ENCODE assay signal across 8 cellular contexts in the genomic region with DNA sequence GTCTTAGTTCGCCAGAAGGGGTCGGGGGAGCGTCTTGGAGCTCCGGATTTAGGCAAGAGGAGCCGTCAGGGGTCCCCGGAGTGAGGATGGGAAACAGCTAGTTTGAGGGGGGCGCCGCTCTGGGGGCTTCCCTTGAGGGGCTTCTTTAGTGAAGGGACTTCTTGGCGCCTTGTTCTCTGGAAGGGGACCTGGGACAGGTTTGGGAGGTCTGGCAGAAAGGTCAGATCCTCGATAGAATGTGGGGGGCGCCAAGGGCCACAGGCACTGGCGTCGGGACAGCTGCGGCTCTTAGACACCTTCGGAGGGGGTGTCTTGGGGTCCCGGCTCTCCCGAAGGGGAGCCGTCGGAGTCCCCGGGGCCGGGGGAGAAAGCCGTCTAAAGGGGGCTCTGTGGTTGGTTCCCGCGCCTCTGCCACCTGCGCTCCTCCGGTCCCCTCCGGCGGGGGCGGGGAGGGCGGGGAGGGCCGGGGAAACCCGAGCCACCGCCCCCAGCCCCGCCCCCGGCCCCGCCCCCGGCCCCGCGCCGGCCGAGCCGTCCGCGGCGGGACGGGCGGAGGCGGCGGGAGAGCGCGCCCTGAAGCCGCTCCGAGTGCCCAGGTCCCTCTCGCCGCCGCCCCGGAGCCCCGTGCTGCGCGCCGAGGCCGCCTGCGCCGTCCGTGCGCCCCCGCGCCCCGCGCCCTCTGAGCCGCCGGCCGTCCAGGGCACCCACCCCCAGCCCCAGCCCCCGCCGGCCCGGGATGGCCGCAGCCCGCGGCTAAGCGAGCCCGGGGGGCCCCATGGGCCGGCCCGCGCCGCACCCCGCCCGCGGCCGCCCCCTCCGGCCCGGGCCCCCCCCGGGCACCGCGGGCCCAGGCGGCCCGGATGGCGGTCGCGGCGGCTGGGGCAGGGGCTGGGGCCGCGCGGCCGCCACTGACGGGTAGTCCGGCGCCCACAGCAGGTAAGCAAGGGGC. TPM values are rescaled to one million over a fixed set of nuclear protein-coding genes. Genes with fewer than 3 reads are reported as not detected.
DNase-seq lines count a peak whose midpoint lies in the region; ATAC-seq, FAIRE-seq and TF ChIP-seq lines count a peak whose summit lies in the region.

A gene with protein sequence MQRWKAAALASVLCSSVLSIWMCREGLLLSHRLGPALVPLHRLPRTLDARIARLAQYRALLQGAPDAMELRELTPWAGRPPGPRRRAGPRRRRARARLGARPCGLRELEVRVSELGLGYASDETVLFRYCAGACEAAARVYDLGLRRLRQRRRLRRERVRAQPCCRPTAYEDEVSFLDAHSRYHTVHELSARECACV (plus strand): TSS at position 552 of the 949 bp plus-strand sequence. CDS start 19,099 bp downstream, outside the sequence.

- H3K4me2 ChIP-seq in KMS-11, result peak within 1 kb of the TSS; percentile 89

- peak; percentile 58 for DNase-seq in activated CD8-positive, alpha-beta T cell treated with anti-CD3 and anti-CD28 coated beads for 36 hours
- DNase-seq in esophagus muscularis mucosa (ENCODE audit: extremely low spot score) (no peak), pancreas (peak; percentile 49 to 88 (median 74)), substantia nigra (lab: John Stamatoyannopoulos, UW) (no peak)

- no peaks in the 10 kb centered on the region for H3K9me3 ChIP-seq in esophagus muscularis mucosa
- H3K9me3 ChIP-seq in pancreas, result no peaks in the 10 kb centered on the region

- H3K27ac Mint-ChIP-seq in activated CD8-positive, alpha-beta T cell treated with anti-CD3 and anti-CD28 coated beads for 36 hours, result peak within 1 kb of the TSS; percentile 76

- no peak for ATAC-seq in activated CD8-positive, alpha-beta T cell treated with anti-CD3 and anti-CD28 coated beads for 36 hours
- ATAC-seq in pancreas (peak; percentile 73 to 78 (median 76)), HG02885 (IDR thresholded peaks at IDR 0.05; ENCODE audit: poor library complexity, unreplicated experiment) (no peak), HG03045 (IDR thresholded peaks at IDR 0.05; ENCODE audit: unreplicated experiment) (no peak)

- intact Hi-C loops in activated CD8-positive, alpha-beta T cell treated with anti-CD3 and anti-CD28 coated beads for 36 hours (cut with micrococcal nuclease), result loop anchor here (10.0 kb wide), 1 partner anchor 100 kb away; the partner anchor contains the start of genes NDUFA11 and VMAC
- intact Hi-C loops in esophagus muscularis mucosa (cut with DNase I) (loop anchor here (1.0 to 10.0 kb wide), 2 partner anchors 88 to 220 kb away; no protein-coding TSS in a partner anchor), pancreas (cut with DNase I) (loop anchor here in 1 of 3 donors (5.0 kb wide), 1 partner anchor 88 kb away; no protein-coding TSS in a partner anchor)

- H4K20me1 ChIP-seq in KMS-11 (ENCODE audit: insufficient read depth), result no peaks in the 10 kb centered on the region

- H2AFZ ChIP-seq in KMS-11 (ENCODE audit: low read depth), result peak within 1 kb of the TSS; percentile 98

- H3K4me1 Mint-ChIP-seq in activated CD8-positive, alpha-beta T cell treated with anti-CD3 and anti-CD28 coated beads for 36 hours (ENCODE audit: low read depth), result peaks cover 22% of the 10 kb centered on the region

- H3K4me3 Mint-ChIP-seq in activated CD8-positive, alpha-beta T cell treated with anti-CD3 and anti-CD28 coated beads for 36 hours, result peak within 1 kb of the TSS; percentile 69

- no peak for FAIRE-seq in pancreas (lab: Jason Lieb, UNC)

- CTCF ChIA-PET in activated CD8-positive, alpha-beta T cell treated with anti-CD3 and anti-CD28 coated beads for 36 hours (lab: Charles Lee), result interaction anchor here (0.7 to 2.4 kb wide), 70 partner anchors 8 to 867 kb away, joined by 3 to 57 read pairs (median 4); partner anchors contain the start of genes CATSPERD, DUS3L, FUT5 and FUT6

- TF ChIP-seq CTCF in C4-2B (conservative IDR thresholded peaks at IDR 0.05), result no peak
- no peak for TF ChIP-seq CTCF in KMS-11 (conservative IDR thresholded peaks at IDR 0.05; ENCODE audit: low read depth, low read length)
- no peak for TF ChIP-seq CTCF in activated CD8-positive, alpha-beta T cell treated with anti-CD3 and anti-CD28 coated beads for 36 hours (IDR thresholded peaks at IDR 0.05)
- TF ChIP-seq CTCF in esophagus muscularis mucosa (IDR thresholded peaks at IDR 0.05), result no peak
- no peak for TF ChIP-seq CTCF in pancreas (IDR thresholded peaks at IDR 0.05)

- WGBS in esophagus muscularis mucosa, result 11% methylated on average over 12 of the region's 107 CpGs
- 1% methylated on average over 34 to 103 of the region's 107 CpGs for WGBS in pancreas, 2 donors

- peaks cover 3% of the 10 kb centered on the region; the same call in 1 of the 2 replicates for H3K27me3 ChIP-seq in KMS-11 (ENCODE audit: insufficient read depth, low read depth)
- peaks cover 0 to 52% (median 5%) of the 10 kb centered on the region in 4 donors for H3K27me3 ChIP-seq in esophagus muscularis mucosa
- no peaks in the 10 kb centered on the region for H3K27me3 ChIP-seq in pancreas

- H3K27me3 Mint-ChIP-seq in activated CD8-positive, alpha-beta T cell treated with anti-CD3 and anti-CD28 coated beads for 36 hours, result peaks cover 20% of the 10 kb centered on the region

- peak within 1 kb of the TSS; percentile 27; the same call in 1 of the 2 replicates for H3K9ac ChIP-seq in KMS-11

- H3K36me3 Mint-ChIP-seq in activated CD8-positive, alpha-beta T cell treated with anti-CD3 and anti-CD28 coated beads for 36 hours (ENCODE audit: low read depth), result no peaks in the 10 kb centered on the region

- peak within 1 kb of the TSS; percentile 23; the same call in 1 of the 2 replicates for H3K27ac ChIP-seq in C4-2B
- H3K27ac ChIP-seq in KMS-11, result no peak within 1 kb of the TSS
- peak within 1 kb of the TSS; percentile 89 to 92 (median 90) for H3K27ac ChIP-seq in esophagus muscularis mucosa (replicated peaks in 1 of 4)
- H3K27ac ChIP-seq in pancreas, result peak within 1 kb of the TSS; percentile 33 to 78 (median 69)
- H3K27ac ChIP-seq in substantia nigra (ENCODE audit: low read depth, low read length, poor library complexity, severe bottlenecking), result no peak within 1 kb of the TSS

- no peak within 1 kb of the TSS for H3K4me3 ChIP-seq in KMS-11 (IDR thresholded peaks at IDR 0.05; ENCODE audit: insufficient read depth, low read depth, low read length)
- peak within 1 kb of the TSS; percentile 65 to 78 (median 72) for H3K4me3 ChIP-seq in esophagus muscularis mucosa
- peak within 1 kb of the TSS; percentile 30 to 61 (median 54) for H3K4me3 ChIP-seq in pancreas

- H3K79me2 ChIP-seq in KMS-11 (ENCODE audit: insufficient read depth, low read depth), result no peaks in the 10 kb centered on the region

- H3K36me3 ChIP-seq in KMS-11 (ENCODE audit: insufficient read depth) (no peaks in the 10 kb centered on the region), esophagus muscularis mucosa (peaks cover 0 to 8% (median 0%) of the 10 kb centered on the region in 4 donors), pancreas (no peaks in the 10 kb centered on the region)

- TF ChIP-seq POLR2A in esophagus muscularis mucosa (IDR thresholded peaks at IDR 0.05; ENCODE audit: low read depth), result no peak

- POLR2A ChIA-PET in activated CD8-positive, alpha-beta T cell treated with anti-CD3 and anti-CD28 coated beads for 36 hours (lab: Charles Lee), result interaction anchor here (0.6 to 5.3 kb wide), 13 partner anchors 7 to 466 kb away, joined by 3 to 31 read pairs (median 4); partner anchors contain the start of genes DUS3L and NDUFA11

- H3K9me3 Mint-ChIP-seq in activated CD8-positive, alpha-beta T cell treated with anti-CD3 and anti-CD28 coated beads for 36 hours, result no peaks in the 10 kb centered on the region

- H3K4me1 ChIP-seq in KMS-11 (ENCODE audit: low read depth, poor library complexity, severe bottlenecking) (peaks cover 9% of the 10 kb centered on the region), esophagus muscularis mucosa (peaks cover 17 to 38% (median 30%) of the 10 kb centered on the region in 4 donors), pancreas (peaks cover 0 to 18% (median 1%) of the 10 kb centered on the region in 3 donors)

- no peak for TF ChIP-seq EP300 in esophagus muscularis mucosa (IDR thresholded peaks at IDR 0.05)

RNA-seq across cellular contexts. Expression of the gene that starts here (rescaled TPM):
- total RNA-seq in activated CD8-positive, alpha-beta T cell treated with anti-CD3 and anti-CD28 coated beads for 36 hours, result under 1 TPM in 1 of 2 experiments, not detected in 1; 0.72 TPM
- total RNA-seq in esophagus muscularis mucosa (10 to 100 TPM; 12.9 to 53.0 (median 29.5) TPM), pancreas (10 to 100 TPM in 4 of 6 donors, 1 to 10 TPM in 2; 5.0 to 15.2 (median 11.5) TPM)
- 1 to 10 TPM; 5.0 to 8.5 TPM for polyA plus RNA-seq in pancreas

Comparison
In these comparisons a context has a peak if more than half of its experiments do, and no peak if none do; other contexts are left out.
1. Peak in DNase-seq in activated CD8-positive, alpha-beta T cell treated with anti-CD3 and anti-CD28 coated beads for 36 hours; RNA of the gene not detected or under 1 TPM.
2. H3K27ac ChIP-seq: peak in C4-2B (single experiment), esophagus muscularis mucosa (4 of 4) and pancreas (4 of 4); none in KMS-11 (single experiment) and substantia nigra (single experiment).
3. ATAC-seq: peak in pancreas (4 of 4); none in activated CD8-positive, alpha-beta T cell treated with anti-CD3 and anti-CD28 coated beads for 36 hours (single experiment), HG02885 (single experiment) and HG03045 (single experiment).
4. DNase-seq: peak in pancreas (6 of 6); none in esophagus muscularis mucosa (single experiment) and substantia nigra (0 of 49).